14 cellular contexts compared by ENCODE assay signal in the genomic region with DNA sequence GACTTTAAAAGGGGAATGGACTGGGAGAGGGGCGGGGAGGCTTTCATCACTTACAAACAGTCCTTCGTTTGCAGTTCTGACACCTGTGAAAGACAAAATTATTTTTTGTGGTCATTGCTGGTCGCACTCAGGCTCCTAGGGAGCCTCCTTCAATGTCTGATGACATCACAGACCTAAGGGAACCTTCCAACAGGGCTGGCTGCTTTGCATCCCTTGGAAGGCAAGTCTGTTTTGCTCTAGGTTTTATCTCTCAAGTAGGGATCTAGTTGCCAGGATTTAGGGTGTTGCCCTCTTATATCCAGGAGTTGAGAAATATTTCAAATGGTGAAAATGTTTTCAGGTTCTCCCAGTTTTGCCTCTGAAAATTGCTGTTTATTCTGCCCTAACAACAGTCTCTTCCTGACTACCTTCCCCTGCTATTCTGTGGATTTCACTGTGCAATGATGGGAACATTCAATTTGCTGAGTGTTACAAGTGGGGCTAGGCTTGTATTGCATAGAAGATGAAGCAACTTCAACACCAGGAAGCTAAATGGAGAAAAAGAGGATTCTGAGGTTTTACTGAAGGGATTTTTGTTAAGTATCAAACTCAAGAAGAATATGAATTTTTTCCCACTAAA.
DNase-seq lines count a peak whose midpoint lies in the region; ATAC-seq and TF ChIP-seq lines count a peak whose summit lies in the region.
"Had no signal": no experiment of that assay in that cellular context is flagged by ENCODE, and none has a peak within 500 bp of the region (broad histone marks: within the 10 kb centered on the region; RNA-seq: fewer than 3 reads in every experiment).

No MANE protein-coding gene starts in this region.

- no peak for TF ChIP-seq EP300 in gastroesophageal sphincter (IDR thresholded peaks at IDR 0.05)

- H3K36me3 ChIP-seq in RWPE2 (ENCODE audit: low read depth) (no peaks in the 10 kb centered on the region), gastroesophageal sphincter (no peaks in the 10 kb centered on the region)

- TF ChIP-seq CTCF in RWPE2 (IDR thresholded peaks at IDR 0.05; ENCODE audit: poor library complexity, severe bottlenecking) (no peak), gastroesophageal sphincter (IDR thresholded peaks at IDR 0.05) (no peak), GM13977 (IDR thresholded peaks at IDR 0.05; ENCODE audit: extremely low read depth, insufficient read depth, missing control alignments) (no peak)

- H3K4me3 ChIP-seq in RWPE2 (ENCODE audit: severe bottlenecking): no peak overlapping the region
- H3K4me3 ChIP-seq in gastroesophageal sphincter: no peak overlapping the region
- H3K4me3 ChIP-seq: GM23338 had no signal

- H3K4me1 ChIP-seq in RWPE2 (ENCODE audit: insufficient read depth, poor library complexity, severe bottlenecking) (no peaks in the 10 kb centered on the region), gastroesophageal sphincter (no peaks in the 10 kb centered on the region)

- ATAC-seq in left ventricle myocardium superior (peak; percentile 32), Right ventricle myocardium superior (ENCODE audit: poor library complexity) (no peak), RWPE2 (ENCODE audit: low read depth) (peak; percentile 17; the same call in 1 of the 3 replicates), gastroesophageal sphincter (peak; percentile 61), HG02610 (IDR thresholded peaks at IDR 0.05; ENCODE audit: unreplicated experiment) (no peak)
- ATAC-seq: GM23338, HCT116 had no signal

- peaks cover 7% of the 10 kb centered on the region for H3K27me3 ChIP-seq in RWPE2 (ENCODE audit: insufficient read depth, poor library complexity, severe bottlenecking)
- H3K27me3 ChIP-seq in gastroesophageal sphincter: no peaks in the 10 kb centered on the region

- TF ChIP-seq POLR2A in gastroesophageal sphincter (IDR thresholded peaks at IDR 0.05): no peak

- intact Hi-C loops in left ventricle myocardium superior (cut with micrococcal nuclease): no loop called here
- intact Hi-C loops in Right ventricle myocardium superior (cut with DNase I): no loop called here

- 37 to 44% methylated on average over 2 to 3 of the region's 3 CpGs for WGBS in gastroesophageal sphincter (ENCODE audit: low coverage in 1 of 2), 2 donors

- H3K9me3 ChIP-seq in RWPE2 (ENCODE audit: severe bottlenecking) (no peaks in the 10 kb centered on the region), gastroesophageal sphincter (no peaks in the 10 kb centered on the region)

- no peak overlapping the region for H3K27ac ChIP-seq in RWPE2 (ENCODE audit: poor library complexity, severe bottlenecking)
- H3K27ac ChIP-seq in gastroesophageal sphincter: no peak overlapping the region

- in situ Hi-C loops in GM13977 (cut with MboI; ENCODE audit: low pct_unique_long_range_greater_than_20kb, low sequenced_read_pairs, unreplicated experiment): no loop called here

- DNase-seq in left ventricle myocardium superior (no peak), Right ventricle myocardium superior (no peak), RWPE2 (ENCODE audit: low spot score) (no peak), GM13977 (ENCODE audit: low spot score) (no peak)
- DNase-seq: C1 segment of cervical spinal cord; CD4-positive, alpha-beta memory T cell; COR-L47; DMS153; DND-41; H9 had no signal

Comparison
In these comparisons a context has a peak if more than half of its experiments do, and no peak if none do; other contexts are left out.
1. ATAC-seq: peak in left ventricle myocardium superior (single experiment), RWPE2 (single experiment) and gastroesophageal sphincter (single experiment); none in Right ventricle myocardium superior (single experiment) and HG02610 (single experiment).